Comparison of ENCODE assay signal across 8 cellular contexts in genomic region chr15:82468205-82468604, GRCh38. TPM values are rescaled to one million over a fixed set of nuclear protein-coding genes. Genes with fewer than 3 reads are reported as not detected.
DNase-seq lines count a peak whose midpoint lies in the region; ATAC-seq and TF ChIP-seq lines count a peak whose summit lies in the region.
"Not testable (repeated sequence)": the region's sequence is repeated elsewhere in the genome, so short reads cannot be mapped to it uniquely, and the experiment has no call there.

No MANE protein-coding gene starts in this region.

- TF ChIP-seq POLR2A in transverse colon (IDR thresholded peaks at IDR 0.05), result not testable (repeated sequence)

- H3K9me3 ChIP-seq in mucosa of descending colon, transverse colon: not testable (repeated sequence)

- not testable (repeated sequence) for TF ChIP-seq EP300 in transverse colon (IDR thresholded peaks at IDR 0.05; ENCODE audit: low read depth)

- not testable (repeated sequence) for H3K4me3 ChIP-seq in epithelial cell of esophagus (ENCODE audit: low read length); mucosa of descending colon; transverse colon

- H3K36me3 ChIP-seq in mucosa of descending colon (ENCODE audit: low read depth); transverse colon: not testable (repeated sequence)

- H3K27ac ChIP-seq in transverse colon, result not testable (repeated sequence)

- H3K27me3 ChIP-seq in transverse colon, result not testable (repeated sequence)

- H3K4me1 ChIP-seq in mucosa of descending colon (ENCODE audit: low read depth); transverse colon: not testable (repeated sequence)

- TF ChIP-seq CTCF in epithelial cell of esophagus (IDR thresholded peaks at IDR 0.05; ENCODE audit: insufficient read depth, low read depth, low read length, missing control alignments) (peak; percentile 3), mucosa of descending colon (IDR thresholded peaks at IDR 0.05) (peak; percentile 14), transverse colon (IDR thresholded peaks at IDR 0.05) (peak in 2 of 5 experiments; percentile 31 to 33)

- DNase-seq in activated T-cell treated with anti-CD3 and anti-CD28 coated beads for 48 hours (ENCODE audit: low read depth), result peak; percentile 8
- not testable (repeated sequence) for DNase-seq in epithelial cell of esophagus (ENCODE audit: low read depth)
- DNase-seq in mucosa of descending colon, result peak in 2 of 3 donors; percentile 26 to 45
- DNase-seq in transverse colon, result peak; percentile 10

- WGBS in transverse colon (ENCODE audit: low coverage in 1 of 2), 2 donors, result no CpG with 5 or more reads among the region's 11 CpGs

- intact Hi-C loops in mucosa of descending colon (cut with DNase I, micrococcal nuclease); transverse colon (cut with DNase I; ENCODE audit: low total_unique reads): not testable (repeated sequence)

- ATAC-seq in GM18511 (IDR thresholded peaks at IDR 0.05; ENCODE audit: unreplicated experiment), result peak; percentile 97
- peak; percentile 93 for ATAC-seq in GM21423 (IDR thresholded peaks at IDR 0.05; ENCODE audit: unreplicated experiment)
- peak; percentile 75 for ATAC-seq in HG02852 (IDR thresholded peaks at IDR 0.05; ENCODE audit: unreplicated experiment)
- ATAC-seq in HG03457 (IDR thresholded peaks at IDR 0.05; ENCODE audit: unreplicated experiment), result peak; percentile 98
- ATAC-seq in mucosa of descending colon, result peak; percentile 93

- in situ Hi-C loops in transverse colon (cut with MboI; ENCODE audit: low pct_ligation_motif_present in 1 of 4, low pct_unique_long_range_greater_than_20kb in 1 of 4, low sequenced_read_pairs in 3 of 4), result not testable (repeated sequence)

RNA-seq across cellular contexts. Expression of gene GOLGA6L9, which starts 38.6 kb away (rescaled TPM):
- total RNA-seq in mucosa of descending colon, result 1 to 10 TPM; 3.4 to 5.0 (median 3.9) TPM
- 10 to 100 TPM in 1 of 4 donors, 1 to 10 TPM in 3; 2.6 to 13.1 (median 6.6) TPM for total RNA-seq in transverse colon
